In the genomic region with DNA sequence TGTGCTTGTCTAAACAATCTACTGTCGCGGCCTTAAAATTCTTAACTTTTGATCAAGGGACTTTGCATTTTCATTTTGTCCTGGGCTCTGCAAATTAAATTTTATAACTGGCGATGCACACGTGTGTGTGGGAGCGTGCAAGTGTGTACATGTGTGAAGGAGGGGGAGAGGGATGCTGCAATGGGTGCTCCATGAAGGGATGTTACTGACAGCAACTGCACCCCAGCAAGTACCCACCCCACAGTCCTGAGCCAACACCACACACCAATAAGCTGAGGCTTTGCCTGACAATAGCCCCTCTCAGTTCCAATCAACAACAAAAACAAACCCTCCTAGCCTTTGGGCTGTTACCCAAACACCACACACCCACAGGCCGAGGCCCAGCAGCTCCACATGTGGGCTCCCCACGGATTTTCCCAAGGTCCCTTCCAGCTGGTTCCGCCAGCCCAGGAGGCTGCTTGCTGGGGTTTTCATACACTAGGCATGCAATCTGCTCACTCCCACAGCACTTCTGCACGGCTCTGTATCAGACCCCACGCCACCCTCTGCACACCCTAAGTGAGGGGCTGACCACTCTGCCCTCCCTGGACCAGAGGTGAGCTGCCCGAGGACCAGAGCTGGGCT, we compare ENCODE assay signal across 26 cellular contexts.
"Had no signal": no experiment of that assay in that cellular context is flagged by ENCODE, and none has a peak within 500 bp of the region (broad histone marks: within the 10 kb centered on the region; RNA-seq: fewer than 3 reads in every experiment).

No MANE protein-coding gene starts in this region.

- H3K36me3 ChIP-seq: gastrocnemius medialis, neutrophil, vagina had no signal

- H3K4me3 ChIP-seq: gastrocnemius medialis, mucosa of descending colon, vagina had no signal

- H3K4me1 ChIP-seq: gastrocnemius medialis, vagina had no signal

- FAIRE-seq: bronchial epithelial cell, small intestine had no signal

- H3K27me3 ChIP-seq: gastrocnemius medialis, vagina had no signal

- DNase-seq: activated CD4-positive, alpha-beta T cell treated with anti-CD3 and anti-CD28 coated beads for 48 hours; activated CD4-positive, alpha-beta T cell treated with anti-CD3 and anti-CD28 coated beads, Interleukin-2, amount 50 U/mL, for 48 hours; activated CD8-positive, alpha-beta memory T cell treated with anti-CD3 and anti-CD28 coated beads, Interleukin-2, amount 50 U/mL, for 4 hours; activated naive CD8-positive, alpha-beta T cell treated with anti-CD3 and anti-CD28 coated beads, Interleukin-2, amount 50 U/mL, for 24 hours; activated T-cell treated with anti-CD3 and anti-CD28 coated beads, Interleukin-2, amount 50 U/mL, for 24 hours; dermis blood vessel endothelial cell; effector CD4-positive, alpha-beta T cell; gastrocnemius medialis; glutamatergic neuron; islet precursor cell; left cardiac atrium; left ventricle myocardium superior; mucosa of descending colon; small intestine; stimulated activated CD4-positive, alpha-beta T cell treated with anti-CD3 and anti-CD28 coated beads, Interleukin-1b, Interleukin-23, amount 100 ng/mL, for 48 hours; stimulated activated CD4-positive, alpha-beta T cell treated with anti-CD3 and anti-CD28 coated beads, Interleukin-4, amount 100 ng/mL, for 4 hours; stimulated activated CD8-positive, alpha-beta memory T cell treated with anti-CD3 and anti-CD28 coated beads, Interleukin-4, amount 100 ng/mL, for 48 hours; stimulated activated naive CD8-positive, alpha-beta T cell treated with anti-CD3 and anti-CD28 coated beads, Interleukin-15, amount 100 ng/mL, for 72 hours; substantia nigra had no signal

- ATAC-seq: activated CD4-positive, CD25-positive, alpha-beta regulatory T cell treated with anti-CD3 and anti-CD28 coated beads, Interleukin-2, amount 50 U/mL, for 24 hours; activated naive CD8-positive, alpha-beta T cell treated with anti-CD3 and anti-CD28 coated beads, Interleukin-2, amount 50 U/mL, for 24 hours; gastrocnemius medialis; left cardiac atrium; left ventricle myocardium superior; mucosa of descending colon; sciatic nerve; stimulated activated memory B cell treated with anti-CD40 and anti-IgM and Interleukin-4, amounts not matched to agents 10 μg/mL and 1 μg/mL and 100 μg/mL, for 72 hours; stimulated activated naive CD8-positive, alpha-beta T cell treated with anti-CD3 and anti-CD28 coated beads, Interleukin-15, amount 100 ng/mL, for 72 hours had no signal

- H3K27ac ChIP-seq: epithelial cell of prostate, gastrocnemius medialis, neutrophil, vagina had no signal

- H3K9me3 ChIP-seq: gastrocnemius medialis, mucosa of descending colon, neutrophil, vagina had no signal
